In the genomic region with DNA sequence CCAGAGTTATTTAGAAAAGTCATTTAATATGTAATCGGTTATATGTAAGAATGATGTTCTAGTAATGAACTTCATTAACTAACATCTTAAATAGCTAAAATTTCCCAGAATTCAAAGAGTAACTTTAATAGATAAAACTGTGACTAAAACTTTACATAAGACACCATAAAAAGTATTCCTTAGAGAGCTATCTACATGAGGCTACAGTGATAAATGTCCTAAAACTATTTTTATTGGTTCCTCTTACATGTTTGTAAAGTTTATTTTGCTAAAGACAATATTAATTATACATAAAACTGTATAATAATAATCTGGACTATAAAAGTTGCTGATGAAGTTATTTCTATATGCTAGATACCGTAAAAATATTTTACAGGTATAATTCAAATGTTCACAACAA, we compare ENCODE assay signal across 19 cellular contexts.
DNase-seq lines count a peak whose midpoint lies in the region; ATAC-seq, FAIRE-seq and TF ChIP-seq lines count a peak whose summit lies in the region.
"Had no signal": no experiment of that assay in that cellular context is flagged by ENCODE, and none has a peak within 500 bp of the region (broad histone marks: within the 10 kb centered on the region; RNA-seq: fewer than 3 reads in every experiment).

No MANE protein-coding gene starts in this region.

- no peaks in the 10 kb centered on the region for H3K9me3 ChIP-seq in PC-3 (ENCODE audit: low read length)
- H3K9me3 ChIP-seq: Caco-2 had no signal

- CTCF ChIA-PET in PC-3 (lab: Charles Lee), result interaction anchor here (0.6 kb wide), 1 partner anchor 286 kb away, joined by 3 read pairs; no protein-coding TSS in a partner anchor

- H4K20me1 ChIP-seq in PC-3 (ENCODE audit: low read length), result no peaks in the 10 kb centered on the region

- no peak overlapping the region for H3K9ac ChIP-seq in PC-3 (ENCODE audit: low read length)

- no peak overlapping the region for H3K27ac ChIP-seq in PC-3 (ENCODE audit: low read length)
- H3K27ac ChIP-seq: C4-2B had no signal

- H3K79me2 ChIP-seq in PC-3 (ENCODE audit: low read length), result no peaks in the 10 kb centered on the region

- intact Hi-C loops in PC-3 (cut with micrococcal nuclease), result no loop called here

- TF ChIP-seq CTCF in PC-3 (conservative IDR thresholded peaks at IDR 0.05; ENCODE audit: low read depth, low read length), result no peak

- 0 out of 2 replicates have a peak overlapping the region, but pooled peaks have one; percentile 2 for H3K4me3 ChIP-seq in PC-3 (ENCODE audit: low read length)
- H3K4me3 ChIP-seq: GM23338 had no signal

- no peaks in the 10 kb centered on the region for H3K9me2 ChIP-seq in PC-3 (replicated peaks; ENCODE audit: low read length)

- BruUV-seq in PC-3 (replicated peaks; lab: Mats Ljungman, UMichigan), result no TSS peak

- DNase-seq in PC-3, result no peak
- DNase-seq in frontal cortex (ENCODE audit: low spot score in 2 of 2), result no peak
- DNase-seq in SKM-1 (lab: John Stamatoyannopoulos, UW; ENCODE audit: unreplicated experiment), result no peak
- DNase-seq: AML-193; Caco-2; CD4-positive, alpha-beta T cell; DMS79; GDM1; HCEC 1CT; HFFc6 had no signal

- peaks cover 27% of the 10 kb centered on the region for H3K4me1 ChIP-seq in PC-3 (ENCODE audit: insufficient read depth, low read length)

- peak overlapping the region; percentile 55 for H3K4me2 ChIP-seq in PC-3 (ENCODE audit: low read length)
- H3K4me2 ChIP-seq: GM23338 had no signal

- ATAC-seq in PC-3, result peak; percentile 69
- ATAC-seq in GM21723 (IDR thresholded peaks at IDR 0.05; ENCODE audit: unreplicated experiment), result no peak
- ATAC-seq in HG03108 (IDR thresholded peaks at IDR 0.05; ENCODE audit: unreplicated experiment), result no peak
- no peak for ATAC-seq in HG02623 (IDR thresholded peaks at IDR 0.05; ENCODE audit: unreplicated experiment)
- ATAC-seq: GM23338 had no signal

- H2AFZ ChIP-seq in PC-3 (ENCODE audit: low read length), result no peak overlapping the region
- H2AFZ ChIP-seq: GM23338 had no signal

- H3F3A ChIP-seq in PC-3 (ENCODE audit: low read length, unreplicated experiment), result peaks cover 5% of the 10 kb centered on the region

- POLR2A ChIA-PET in PC-3 (lab: Charles Lee; ENCODE audit: unreplicated experiment), result interaction anchor here (0.9 kb wide), 1 partner anchor 8 kb away, joined by 3 read pairs; no protein-coding TSS in a partner anchor

- H3K36me3 ChIP-seq in PC-3 (ENCODE audit: low read depth, low read length), result no peaks in the 10 kb centered on the region

- no peaks in the 10 kb centered on the region for H3K27me3 ChIP-seq in PC-3 (ENCODE audit: low read length)

- FAIRE-seq in A204.1 (lab: Jason Lieb, UNC) (peak; percentile 19), frontal cortex (lab: Jason Lieb, UNC) (peak; percentile 33)
- FAIRE-seq: GM12892, GM18507, H54 had no signal
